ENCODE assay signal across 29 cellular contexts in genomic region chr6:85561750-85562357, GRCh38. TPM values are rescaled to one million over a fixed set of nuclear protein-coding genes. Genes with fewer than 3 reads are reported as not detected.
DNase-seq lines count a peak whose midpoint lies in the region; ATAC-seq and TF ChIP-seq lines count a peak whose summit lies in the region.
"Had no signal": no experiment of that assay in that cellular context is flagged by ENCODE, and none has a peak within 500 bp of the region (broad histone marks: within the 10 kb centered on the region; RNA-seq: fewer than 3 reads in every experiment).

No MANE protein-coding gene starts in this region.

- H4K20me1 ChIP-seq in mammary epithelial cell (ENCODE audit: insufficient read depth, low read length), result no peaks in the 10 kb centered on the region

- H3K79me2 ChIP-seq in mammary epithelial cell (ENCODE audit: insufficient read depth, low read length), result no peaks in the 10 kb centered on the region

- H3K4me3 ChIP-seq in mammary epithelial cell (replicated peaks in 1 of 3; ENCODE audit: insufficient read depth in 1 of 3, low read depth in 2 of 3, low read length in 3 of 3) (no peak overlapping the region), fibroblast of mammary gland (ENCODE audit: control insufficient read depth, low read depth, low read length) (no peak overlapping the region), upper lobe of right lung (no peak overlapping the region)
- H3K4me3 ChIP-seq: HAP-1, spleen, suprapubic skin had no signal

- H3K9me3 Mint-ChIP-seq in MCF 10A (ENCODE audit: unreplicated experiment), result no peaks in the 10 kb centered on the region
- H3K9me3 Mint-ChIP-seq in chondrocyte (ENCODE audit: low read depth), result peaks cover 2% of the 10 kb centered on the region
- H3K9me3 Mint-ChIP-seq: IgD-negative memory B cell; immature natural killer cell; natural killer cell; stimulated activated effector memory CD8-positive, alpha-beta T cell treated with anti-CD3 and anti-CD28 coated beads, Interleukin-12 subunit alpha, Interleukin-12 subunit beta, amount 100 ng/mL, for 72 hours had no signal

- CTCF ChIA-PET in mammary epithelial cell (lab: Charles Lee; ENCODE audit: low non-redundant PET), result interaction anchor here (0.7 kb wide), 1 partner anchor 31 kb away, joined by 5 read pairs; no protein-coding TSS in a partner anchor
- CTCF ChIA-PET in MCF 10A (lab: Yijun Ruan, JAX), result interaction anchor here (0.6 to 1.2 kb wide), 6 partner anchors 12 to 300 kb away, joined by 3 to 7 read pairs (median 4); no protein-coding TSS in a partner anchor

- intact Hi-C loops in mammary epithelial cell (cut with micrococcal nuclease) (no loop called here), MCF 10A (cut with micrococcal nuclease) (no loop called here), upper lobe of right lung (cut with DNase I) (no loop called here)

- no peak for TF ChIP-seq CTCF in mammary epithelial cell (conservative IDR thresholded peaks at IDR 0.05 in 1 of 2, IDR thresholded peaks at IDR 0.05 in 1 of 2; ENCODE audit: extremely low read depth in 1 of 2, insufficient read depth in 1 of 2, low read depth in 1 of 2, low read length in 2 of 2)
- no peak for TF ChIP-seq CTCF in MCF 10A (IDR thresholded peaks at IDR 0.05; ENCODE audit: unreplicated experiment)
- TF ChIP-seq CTCF in fibroblast of mammary gland (conservative IDR thresholded peaks at IDR 0.05; ENCODE audit: control insufficient read depth, insufficient read depth, low read depth, low read length), result no peak
- no peak for TF ChIP-seq CTCF in upper lobe of right lung (IDR thresholded peaks at IDR 0.05)
- no peak for TF ChIP-seq CTCF in chondrocyte (IDR thresholded peaks at IDR 0.05)

- peaks cover 7% of the 10 kb centered on the region for H3K4me1 Mint-ChIP-seq in MCF 10A (ENCODE audit: insufficient read depth, unreplicated experiment)
- no peaks in the 10 kb centered on the region for H3K4me1 Mint-ChIP-seq in chondrocyte (ENCODE audit: low read depth)
- H3K4me1 Mint-ChIP-seq in T-helper 17 cell, result peaks cover 5% of the 10 kb centered on the region
- H3K4me1 Mint-ChIP-seq: natural killer cell, WTC11 had no signal

- no peaks in the 10 kb centered on the region for H3K27me3 Mint-ChIP-seq in MCF 10A (ENCODE audit: insufficient read depth, unreplicated experiment)
- H3K27me3 Mint-ChIP-seq in chondrocyte (ENCODE audit: low read depth), result no peaks in the 10 kb centered on the region
- no peaks in the 10 kb centered on the region for H3K27me3 Mint-ChIP-seq in T-helper 17 cell
- H3K27me3 Mint-ChIP-seq: IgD-negative memory B cell had no signal

- no peak overlapping the region for H3K4me3 Mint-ChIP-seq in MCF 10A (ENCODE audit: unreplicated experiment)
- no peak overlapping the region for H3K4me3 Mint-ChIP-seq in chondrocyte (ENCODE audit: unreplicated experiment)
- H3K4me3 Mint-ChIP-seq in T-helper 17 cell, result no peak overlapping the region
- H3K4me3 Mint-ChIP-seq: activated T-helper 1 cell treated with anti-CD3 and anti-CD28 coated beads, Interleukin-12 subunit alpha, Interleukin-12 subunit beta, Interleukin-2, Interleukin-4 antibody, amounts not matched to agents 30 ng/mL and 10 ng/mL and 1 ng/mL, durations not matched to agents 14 hours and 24 hours and 36 hours; IgD-negative memory B cell; immature natural killer cell; natural killer cell; stimulated activated effector memory CD8-positive, alpha-beta T cell treated with anti-CD3 and anti-CD28 coated beads, Interleukin-12 subunit alpha, Interleukin-12 subunit beta, amount 100 ng/mL, for 72 hours; WTC11 had no signal

- dilution Hi-C loops in mammary epithelial cell (cut with HindIII; ENCODE audit: low sequenced_read_pairs), result no loop called here

- no peak overlapping the region for H2AFZ ChIP-seq in mammary epithelial cell (ENCODE audit: low read depth, low read length)

- H3K27ac ChIP-seq in mammary epithelial cell (ENCODE audit: insufficient read depth, low read depth, low read length) (peak overlapping the region; percentile 12), upper lobe of right lung (no peak overlapping the region)
- H3K27ac ChIP-seq: RWPE1, spleen, suprapubic skin had no signal

- no peak overlapping the region for H3K9ac ChIP-seq in mammary epithelial cell (ENCODE audit: insufficient read depth, low read length)
- H3K9ac ChIP-seq: SK-N-SH had no signal

- WGBS in mammary epithelial cell (ENCODE audit: low coverage, missing lambda C conversion rate), result 86% methylated on average over 3 of the region's 3 CpGs

- H3K27me3 ChIP-seq in mammary epithelial cell (ENCODE audit: insufficient read depth, low read length), result no peaks in the 10 kb centered on the region
- H3K27me3 ChIP-seq in upper lobe of right lung, result no peaks in the 10 kb centered on the region
- H3K27me3 ChIP-seq: spleen, suprapubic skin had no signal

- no peaks in the 10 kb centered on the region for H3K9me3 ChIP-seq in mammary epithelial cell (replicated peaks; ENCODE audit: insufficient read depth, low read length)
- no peaks in the 10 kb centered on the region for H3K9me3 ChIP-seq in upper lobe of right lung
- H3K9me3 ChIP-seq in T-helper 17 cell (ENCODE audit: control insufficient read depth, low read length, poor library complexity, severe bottlenecking), result no peaks in the 10 kb centered on the region
- H3K9me3 ChIP-seq: HAP-1, SK-N-SH, spleen, suprapubic skin had no signal

- no peak overlapping the region for H3K4me2 ChIP-seq in mammary epithelial cell (ENCODE audit: insufficient read depth, low read depth, low read length)
- H3K4me2 ChIP-seq: SK-N-SH had no signal

- DNase-seq in mammary epithelial cell (peak; percentile 54), MCF 10A (ENCODE audit: unreplicated experiment) (no peak), RKO (ENCODE audit: low spot score) (peak; percentile 75), fibroblast of mammary gland (ENCODE audit: low read depth) (peak; percentile 87), upper lobe of right lung (no peak), chondrocyte (ENCODE audit: low spot score) (no peak), T-helper 17 cell (no peak), NCI-H2029 treated with DMSO at 0.1 percent for 48 hours (lab: John Stamatoyannopoulos, UW) (no peak)
- DNase-seq: 8988T; activated CD4-positive, alpha-beta T cell treated with anti-CD3 and anti-CD28 coated beads, Interleukin-2, amount 50 U/mL, for 1 hour; activated naive CD4-positive, alpha-beta T cell treated with anti-CD3 and anti-CD28 coated beads, Interleukin-2, amount 50 U/mL, for 16 hours; anterior cingulate cortex; caudate nucleus; DMS53; hippocampal formation; immature natural killer cell; natural killer cell; NCI-H2171; SK-N-SH; spleen; stimulated activated CD4-positive, alpha-beta T cell treated with anti-CD3 and anti-CD28 coated beads, Interleukin-2, amount 100 ng/mL, for 48 hours had no signal

- H3K36me3 Mint-ChIP-seq in MCF 10A (ENCODE audit: insufficient read depth, unreplicated experiment) (peaks cover 62% of the 10 kb centered on the region), chondrocyte (ENCODE audit: low read depth) (peaks cover 11% of the 10 kb centered on the region), T-helper 17 cell (ENCODE audit: low read depth) (peaks cover 7% of the 10 kb centered on the region)

- POLR2A ChIA-PET in MCF 10A (lab: Yijun Ruan, JAX), result no interaction called here

- H3K27ac Mint-ChIP-seq in MCF 10A (ENCODE audit: low read depth, unreplicated experiment) (no peak overlapping the region), chondrocyte (ENCODE audit: unreplicated experiment) (no peak overlapping the region), T-helper 17 cell (no peak overlapping the region)
- H3K27ac Mint-ChIP-seq: activated T-helper 1 cell treated with anti-CD3 and anti-CD28 coated beads, Interleukin-12 subunit alpha, Interleukin-12 subunit beta, Interleukin-2, Interleukin-4 antibody, amounts not matched to agents 30 ng/mL and 10 ng/mL and 1 ng/mL, durations not matched to agents 14 hours and 24 hours and 36 hours; natural killer cell; stimulated activated effector memory CD8-positive, alpha-beta T cell treated with anti-CD3 and anti-CD28 coated beads, Interleukin-12 subunit alpha, Interleukin-12 subunit beta, amount 100 ng/mL, for 72 hours; WTC11 had no signal

- BruUV-seq in mammary epithelial cell (replicated peaks; lab: Mats Ljungman, UMichigan), result no TSS peak
- no TSS peak for BruUV-seq in MCF 10A (replicated peaks; lab: Mats Ljungman, UMichigan)

- H3K36me3 ChIP-seq in mammary epithelial cell (ENCODE audit: insufficient read depth, low read length), result peaks cover 11% of the 10 kb centered on the region
- H3K36me3 ChIP-seq in upper lobe of right lung, result peaks cover 42% of the 10 kb centered on the region

- H3K4me1 ChIP-seq in mammary epithelial cell (ENCODE audit: insufficient read depth, low read length) (peaks cover 4% of the 10 kb centered on the region), upper lobe of right lung (no peaks in the 10 kb centered on the region)
- H3K4me1 ChIP-seq: HAP-1, suprapubic skin had no signal

- ATAC-seq in upper lobe of right lung, result peak; percentile 54
- ATAC-seq in T-helper 17 cell, result no peak
- ATAC-seq: left lobe of liver; natural killer cell; stimulated activated effector memory CD8-positive, alpha-beta T cell treated with anti-CD3 and anti-CD28 coated beads, Interleukin-12 subunit alpha, Interleukin-12 subunit beta, amount 100 ng/mL, for 72 hours; WTC11 had no signal

- in situ Hi-C loops in mammary epithelial cell (cut with MboI; ENCODE audit: low sequenced_read_pairs in 2 of 2), result no loop called here

RNA-seq across cellular contexts. Expression of gene SNX14, which starts 31.8 kb away (rescaled TPM):
- total RNA-seq in mammary epithelial cell (10 to 100 TPM; 76.8 to 87.6 TPM), MCF 10A (2022) (71.3 and 71.6 TPM in 2 replicates), upper lobe of right lung (97.8 TPM), chondrocyte (70.8 to 79.7 TPM (median 77.2 TPM) in 3 replicates), T-helper 17 cell (10 to 100 TPM; 35.8 to 36.7 TPM)
- 53.4 TPM for polyA plus RNA-seq in mammary epithelial cell
- polyA minus RNA-seq in mammary epithelial cell, result 57.1 TPM

Comparison
In these comparisons a context has a peak if more than half of its experiments do, and no peak if none do; other contexts are left out.
1. DNase-seq: peak in mammary epithelial cell (single experiment), RKO (single experiment) and fibroblast of mammary gland (single experiment); none in MCF 10A (single experiment), upper lobe of right lung (single experiment), chondrocyte (single experiment), T-helper 17 cell (0 of 3) and NCI-H2029 treated with DMSO at 0.1 percent for 48 hours (single experiment).